11 cellular contexts compared by ENCODE assay signal in genomic region chr10:4678023-4678950, GRCh38.
A peak's percentile ranks its signal among the peaks of the same experiment; 100 is the strongest.
DNase-seq lines count a peak whose midpoint lies in the region; ATAC-seq and TF ChIP-seq lines count a peak whose summit lies in the region.
"Had no signal": no experiment of that assay in that cellular context is flagged by ENCODE, and none has a peak within 500 bp of the region (broad histone marks: within the 10 kb centered on the region; RNA-seq: fewer than 3 reads in every experiment).

No MANE protein-coding gene starts in this region.

- no peaks in the 10 kb centered on the region for H3K36me3 Mint-ChIP-seq in activated T-helper 2 cell treated with anti-CD3 and anti-CD28 coated beads, Interferon-gamma antibody, Interleukin-2, Interleukin-4, amounts not matched to agents 10 μg/mL and 5 μg/mL and 100 μg/mL, durations not matched to agents 14 hours and 24 hours and 36 hours (ENCODE audit: low read depth)
- H3K36me3 Mint-ChIP-seq: memory B cell had no signal

- H3K4me1 ChIP-seq in ACC112 (ENCODE audit: control insufficient read depth, insufficient read depth, low read length, unreplicated experiment) (peaks cover 33% of the 10 kb centered on the region), Panc1 (ENCODE audit: control insufficient read depth, insufficient read depth, low read length) (peaks cover 8% of the 10 kb centered on the region), mucosa of stomach (ENCODE audit: control insufficient read depth, insufficient read depth, low read length) (peaks cover 13% of the 10 kb centered on the region)

- CTCF ChIA-PET in Panc1 (lab: Charles Lee): no interaction called here

- H3K36me3 ChIP-seq in ACC112 (ENCODE audit: insufficient read depth, low read length) (no peaks in the 10 kb centered on the region), Panc1 (ENCODE audit: control insufficient read depth, insufficient read depth, low read length) (no peaks in the 10 kb centered on the region), mucosa of stomach (ENCODE audit: control insufficient read depth, insufficient read depth, low read length) (no peaks in the 10 kb centered on the region)

- no peaks in the 10 kb centered on the region for H3K4me1 Mint-ChIP-seq in activated T-helper 2 cell treated with anti-CD3 and anti-CD28 coated beads, Interferon-gamma antibody, Interleukin-2, Interleukin-4, amounts not matched to agents 10 μg/mL and 5 μg/mL and 100 μg/mL, durations not matched to agents 14 hours and 24 hours and 36 hours (ENCODE audit: low read depth)
- H3K4me1 Mint-ChIP-seq: memory B cell had no signal

- intact Hi-C loops in Panc1 (cut with micrococcal nuclease; ENCODE audit: unreplicated experiment): loop anchor here (5.0 kb wide), 1 partner anchor 89 kb away; no protein-coding TSS in a partner anchor
- intact Hi-C loops in activated T-helper 2 cell treated with anti-CD3 and anti-CD28 coated beads, Interferon-gamma antibody, Interleukin-2, Interleukin-4, amounts not matched to agents 10 μg/mL and 5 μg/mL and 100 μg/mL, durations not matched to agents 14 hours and 24 hours and 36 hours (cut with micrococcal nuclease): no loop called here

- H3K27me3 ChIP-seq in ACC112 (ENCODE audit: insufficient read depth, low read length) (no peaks in the 10 kb centered on the region), Panc1 (ENCODE audit: control insufficient read depth, insufficient read depth, low read length) (no peaks in the 10 kb centered on the region), mucosa of stomach (ENCODE audit: control insufficient read depth, insufficient read depth, low read length) (no peaks in the 10 kb centered on the region)

- peak overlapping the region; percentile 74 for H3K4me3 ChIP-seq in ACC112 (ENCODE audit: low read depth, low read length)
- H3K4me3 ChIP-seq in Panc1 (ENCODE audit: low read depth in 2 of 2, low read length in 2 of 2): no peak overlapping the region
- no peak overlapping the region for H3K4me3 ChIP-seq in mucosa of stomach (ENCODE audit: low read length)

- TF ChIP-seq CTCF in Panc1 (IDR thresholded peaks at IDR 0.05): no peak

- BruUV-seq in Panc1 (replicated peaks; lab: Mats Ljungman, UMichigan): no TSS peak

- in situ Hi-C loops in Panc1 (cut with HindIII; ENCODE audit: low pct_unique_long_range_greater_than_20kb, low sequenced_read_pairs): no loop called here

- peaks cover 28% of the 10 kb centered on the region for H3K79me2 ChIP-seq in ACC112 (ENCODE audit: control insufficient read depth, insufficient read depth, low read length, unreplicated experiment)

- no peak overlapping the region for H3K4me3 Mint-ChIP-seq in activated T-helper 2 cell treated with anti-CD3 and anti-CD28 coated beads, Interferon-gamma antibody, Interleukin-2, Interleukin-4, amounts not matched to agents 10 μg/mL and 5 μg/mL and 100 μg/mL, durations not matched to agents 14 hours and 24 hours and 36 hours (ENCODE audit: low read depth)
- H3K4me3 Mint-ChIP-seq: memory B cell had no signal

- H3K9ac ChIP-seq in mucosa of stomach (ENCODE audit: low read length): peak overlapping the region; percentile 11

- DNase-seq in Panc1 (ENCODE audit: low read depth, low spot score) (peak; percentile 87), fibroblast of gingiva (ENCODE audit: low read depth) (peak; percentile 77), NCI-H2171 treated with DMSO at 0.1 percent for 48 hours (lab: John Stamatoyannopoulos, UW) (no peak)
- no peak for DNase-seq in activated T-helper 2 cell treated with anti-CD3 and anti-CD28 coated beads, Interferon-gamma antibody, Interleukin-2, Interleukin-4, amounts not matched to agents 10 μg/mL and 5 μg/mL and 100 μg/mL, durations not matched to agents 14 hours and 24 hours and 36 hours (ENCODE audit: low spot score)
- no peak for DNase-seq in activated CD4-positive, alpha-beta T cell treated with anti-CD3 and anti-CD28 coated beads, Interleukin-2, amount 50 U/mL, for 48 hours
- DNase-seq: NCI-H1930; stimulated activated CD4-positive, alpha-beta T cell treated with anti-CD3 and anti-CD28 coated beads, Interleukin-4, amount 100 ng/mL, for 1 hour had no signal

- H3K27ac Mint-ChIP-seq in activated T-helper 2 cell treated with anti-CD3 and anti-CD28 coated beads, Interferon-gamma antibody, Interleukin-2, Interleukin-4, amounts not matched to agents 10 μg/mL and 5 μg/mL and 100 μg/mL, durations not matched to agents 14 hours and 24 hours and 36 hours: no peak overlapping the region
- H3K27ac Mint-ChIP-seq: memory B cell had no signal

- peak; percentile 98 for ATAC-seq in Panc1
- no peak for ATAC-seq in GM18858 (IDR thresholded peaks at IDR 0.05; ENCODE audit: unreplicated experiment)

- H3K27me3 Mint-ChIP-seq in activated T-helper 2 cell treated with anti-CD3 and anti-CD28 coated beads, Interferon-gamma antibody, Interleukin-2, Interleukin-4, amounts not matched to agents 10 μg/mL and 5 μg/mL and 100 μg/mL, durations not matched to agents 14 hours and 24 hours and 36 hours (ENCODE audit: low read depth): peaks cover 18% of the 10 kb centered on the region

- H3K27ac ChIP-seq in ACC112 (ENCODE audit: low read depth, low read length) (peak overlapping the region; percentile 96), Panc1 (ENCODE audit: low read length) (peak overlapping the region; percentile 100)

- peak overlapping the region; percentile 70 for H2AFZ ChIP-seq in ACC112 (ENCODE audit: low read length, unreplicated experiment)

- POLR2A ChIA-PET in Panc1 (lab: Charles Lee): interaction anchor here (0.7 to 0.9 kb wide), 3 partner anchors 13 to 382 kb away, joined by 3 to 11 read pairs (median 5); no protein-coding TSS in a partner anchor

- H3K9me3 ChIP-seq in Panc1 (ENCODE audit: control insufficient read depth, insufficient read depth, low read depth, low read length) (peaks cover 33% of the 10 kb centered on the region; the same call in 1 of the 2 replicates), mucosa of stomach (ENCODE audit: control insufficient read depth, low read length) (no peaks in the 10 kb centered on the region)

- no peaks in the 10 kb centered on the region for H3K9me3 Mint-ChIP-seq in activated T-helper 2 cell treated with anti-CD3 and anti-CD28 coated beads, Interferon-gamma antibody, Interleukin-2, Interleukin-4, amounts not matched to agents 10 μg/mL and 5 μg/mL and 100 μg/mL, durations not matched to agents 14 hours and 24 hours and 36 hours
- H3K9me3 Mint-ChIP-seq: memory B cell had no signal

Comparison
In these comparisons a context has a peak if more than half of its experiments do, and no peak if none do; other contexts are left out.
1. DNase-seq: peak in Panc1 (single experiment) and fibroblast of gingiva (single experiment); none in activated T-helper 2 cell treated with anti-CD3 and anti-CD28 coated beads, Interferon-gamma antibody, Interleukin-2, Interleukin-4, amounts not matched to agents 10 μg/mL and 5 μg/mL and 100 μg/mL, durations not matched to agents 14 hours and 24 hours and 36 hours (single experiment), NCI-H2171 treated with DMSO at 0.1 percent for 48 hours (single experiment) and activated CD4-positive, alpha-beta T cell treated with anti-CD3 and anti-CD28 coated beads, Interleukin-2, amount 50 U/mL, for 48 hours (0 of 2).